Comparison of ENCODE assay signal across 8 cellular contexts in the genomic region with DNA sequence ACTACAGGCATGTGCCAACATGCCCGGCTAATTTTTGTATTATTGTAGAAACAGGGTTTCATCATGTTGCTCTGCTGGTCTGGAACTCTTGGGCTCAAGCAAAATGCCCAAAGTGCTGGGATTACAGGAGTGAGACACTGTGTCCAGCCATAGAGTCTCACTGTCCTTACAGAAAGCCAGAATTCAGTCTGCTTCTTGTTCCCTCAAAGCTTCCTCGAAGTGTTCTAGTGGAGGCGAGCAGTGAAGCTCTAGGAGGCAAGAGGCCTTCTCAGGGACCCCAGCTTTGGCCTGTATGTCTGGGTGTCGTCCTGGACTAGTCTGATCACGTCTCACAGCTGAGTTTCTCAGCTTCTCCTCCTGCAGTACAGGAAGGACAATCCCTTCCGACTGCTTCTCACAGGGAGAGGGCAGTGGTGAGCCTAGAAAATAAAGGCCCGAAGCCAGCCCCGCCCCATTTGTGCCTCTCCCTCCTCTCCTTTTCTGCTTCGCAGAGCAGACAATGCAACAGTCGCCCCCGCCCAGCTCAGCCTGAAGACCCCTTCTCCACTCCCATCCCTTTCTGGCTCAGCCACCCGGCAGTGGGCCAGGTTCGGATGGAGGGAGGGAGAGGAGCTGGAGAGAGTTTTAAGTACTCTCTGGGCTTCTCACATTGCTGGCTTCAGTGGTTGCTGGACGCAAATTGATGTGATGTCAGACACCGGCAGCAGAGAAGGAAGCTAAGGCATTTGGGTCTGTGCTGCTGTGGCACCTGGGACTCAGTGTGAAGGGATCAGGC. TPM values are rescaled to one million over a fixed set of nuclear protein-coding genes. Genes with fewer than 3 reads are reported as not detected.
DNase-seq lines count a peak whose midpoint lies in the region; ATAC-seq and FAIRE-seq lines count a peak whose summit lies in the region.

No MANE protein-coding gene starts in this region.

- H3K9ac ChIP-seq in endocrine pancreas (ENCODE audit: control insufficient read depth, insufficient read depth, low read length) = peak overlapping the region; percentile 26
- peak overlapping the region; percentile 63 for H3K9ac ChIP-seq in mesendoderm (ENCODE audit: low read length)

- no peak overlapping the region for H4K8ac ChIP-seq in mesendoderm (ENCODE audit: low read depth, low read length)

- no peak overlapping the region for H4K5ac ChIP-seq in mesendoderm (ENCODE audit: low read length)

- no peak overlapping the region for H2BK120ac ChIP-seq in mesendoderm (ENCODE audit: low read depth, low read length)

- H3K27ac Mint-ChIP-seq in stimulated activated effector memory CD8-positive, alpha-beta T cell treated with anti-CD3 and anti-CD28 coated beads, Interleukin-12 subunit alpha, Interleukin-12 subunit beta, amount 100 ng/mL, for 72 hours = peak overlapping the region; percentile 69

- H3K4me2 ChIP-seq in mesendoderm (ENCODE audit: low read length) = no peak overlapping the region

- no peaks in the 10 kb centered on the region for H3K9me3 Mint-ChIP-seq in stimulated activated effector memory CD8-positive, alpha-beta T cell treated with anti-CD3 and anti-CD28 coated beads, Interleukin-12 subunit alpha, Interleukin-12 subunit beta, amount 100 ng/mL, for 72 hours

- H3K79me1 ChIP-seq in mesendoderm (ENCODE audit: low read length) = no peaks in the 10 kb centered on the region

- DNase-seq in GM18507 (ENCODE audit: extremely low spot score, insufficient read length, low read depth) = no peak
- DNase-seq in NCI-H774 (lab: John Stamatoyannopoulos, UW) = peak; percentile 58
- DNase-seq in activated CD4-positive, alpha-beta T cell treated with anti-CD3 and anti-CD28 coated beads, Interleukin-2, amount 50 U/mL, for 48 hours = peak; percentile 70 to 77
- peak; percentile 88 for DNase-seq in mesendoderm
- DNase-seq in stimulated activated effector memory CD8-positive, alpha-beta T cell treated with anti-CD3 and anti-CD28 coated beads, Interleukin-12 subunit alpha, Interleukin-12 subunit beta, amount 100 ng/mL, for 72 hours (ENCODE audit: low spot score in 2 of 2) = peak in 1 of 2 donors; percentile 64

- H3K36me3 Mint-ChIP-seq in stimulated activated effector memory CD8-positive, alpha-beta T cell treated with anti-CD3 and anti-CD28 coated beads, Interleukin-12 subunit alpha, Interleukin-12 subunit beta, amount 100 ng/mL, for 72 hours = peaks cover 24% of the 10 kb centered on the region

- FAIRE-seq in A204.1 (lab: Jason Lieb, UNC) = peak; percentile 62
- peak; percentile 85 for FAIRE-seq in GM18507 (lab: Jason Lieb, UNC)

- no peaks in the 10 kb centered on the region for H3K4me1 ChIP-seq in endocrine pancreas (ENCODE audit: control insufficient read depth, insufficient read depth, low read length)
- no peaks in the 10 kb centered on the region for H3K4me1 ChIP-seq in mesendoderm (ENCODE audit: control insufficient read depth, low read depth, low read length)

- no peak overlapping the region for H3K27ac ChIP-seq in mesendoderm (ENCODE audit: low read depth, low read length)

- H2AK5ac ChIP-seq in mesendoderm (ENCODE audit: low read length) = no peak overlapping the region

- peak overlapping the region; percentile 74 for H3K56ac ChIP-seq in mesendoderm (ENCODE audit: low read length)

- H3K18ac ChIP-seq in mesendoderm (ENCODE audit: low read length) = no peak overlapping the region

- no peak overlapping the region for H2BK15ac ChIP-seq in mesendoderm (replicated peaks; ENCODE audit: low read depth)

- H3K9me3 ChIP-seq in endocrine pancreas (ENCODE audit: control insufficient read depth, low read length) = no peaks in the 10 kb centered on the region

- H2BK5ac ChIP-seq in mesendoderm (ENCODE audit: low read length) = no peak overlapping the region

- ATAC-seq in HG03520 (IDR thresholded peaks at IDR 0.05; ENCODE audit: unreplicated experiment) = peak; percentile 60
- ATAC-seq in stimulated activated effector memory CD8-positive, alpha-beta T cell treated with anti-CD3 and anti-CD28 coated beads, Interleukin-12 subunit alpha, Interleukin-12 subunit beta, amount 100 ng/mL, for 72 hours = peak; percentile 90

- no peak overlapping the region for H3K23ac ChIP-seq in mesendoderm (ENCODE audit: low read length)

- WGBS in mesendoderm (ENCODE audit: extremely low coverage, insufficient coverage, low lambda C conversion rate) = no CpG with 5 or more reads among the region's 15 CpGs

- no peak overlapping the region for H3K4me3 Mint-ChIP-seq in stimulated activated effector memory CD8-positive, alpha-beta T cell treated with anti-CD3 and anti-CD28 coated beads, Interleukin-12 subunit alpha, Interleukin-12 subunit beta, amount 100 ng/mL, for 72 hours

- no peak overlapping the region for H3K4ac ChIP-seq in mesendoderm (ENCODE audit: low read depth, low read length)

- H3K4me3 ChIP-seq in endocrine pancreas (ENCODE audit: control insufficient read depth, insufficient read depth, low read length) (no peak overlapping the region), mesendoderm (ENCODE audit: low read length) (no peak overlapping the region)

- H3K79me2 ChIP-seq in mesendoderm (ENCODE audit: control insufficient read depth, insufficient read depth, low read length) = no peaks in the 10 kb centered on the region

- no peaks in the 10 kb centered on the region for H3K4me1 Mint-ChIP-seq in stimulated activated effector memory CD8-positive, alpha-beta T cell treated with anti-CD3 and anti-CD28 coated beads, Interleukin-12 subunit alpha, Interleukin-12 subunit beta, amount 100 ng/mL, for 72 hours

- H3K36me3 ChIP-seq in endocrine pancreas (ENCODE audit: control insufficient read depth, insufficient read depth, low read length) = no peaks in the 10 kb centered on the region
- no peaks in the 10 kb centered on the region for H3K36me3 ChIP-seq in mesendoderm (ENCODE audit: control insufficient read depth, insufficient read depth, low read length)

- H3K27me3 ChIP-seq in endocrine pancreas (ENCODE audit: control insufficient read depth, insufficient read depth, low read length) (no peaks in the 10 kb centered on the region), mesendoderm (ENCODE audit: insufficient read depth, low read length, poor library complexity) (no peaks in the 10 kb centered on the region)

RNA-seq across cellular contexts. Expression of gene FAM3A, which starts 11.1 kb away (rescaled TPM):
- 13.9 TPM for polyA plus RNA-seq in mesendoderm (2013, experiment 1 of 2)
- polyA plus RNA-seq in mesendoderm (2013, experiment 2 of 2) = 13.2 TPM

RNA-seq across cellular contexts. Expression of gene G6PD, which starts 19.6 kb away (rescaled TPM):
- polyA plus RNA-seq in mesendoderm (2013, experiment 1 of 2) = 47.0 TPM
- 49.5 TPM for polyA plus RNA-seq in mesendoderm (2013, experiment 2 of 2)

RNA-seq across cellular contexts. Expression of gene IKBKG, which starts 20.3 kb away (rescaled TPM):
- 11.1 TPM for polyA plus RNA-seq in mesendoderm (2013, experiment 1 of 2)
- 11.7 TPM for polyA plus RNA-seq in mesendoderm (2013, experiment 2 of 2)

RNA-seq across cellular contexts. Expression of gene SLC10A3, which starts 36.7 kb away (rescaled TPM):
- 8.7 TPM for polyA plus RNA-seq in mesendoderm (2013, experiment 1 of 2)
- 8.9 TPM for polyA plus RNA-seq in mesendoderm (2013, experiment 2 of 2)

RNA-seq across cellular contexts. Expression of gene UBL4A, which starts 40.7 kb away (rescaled TPM):
- 13.6 TPM for polyA plus RNA-seq in mesendoderm (2013, experiment 1 of 2)
- polyA plus RNA-seq in mesendoderm (2013, experiment 2 of 2) = 14.1 TPM
